In the genomic region with DNA sequence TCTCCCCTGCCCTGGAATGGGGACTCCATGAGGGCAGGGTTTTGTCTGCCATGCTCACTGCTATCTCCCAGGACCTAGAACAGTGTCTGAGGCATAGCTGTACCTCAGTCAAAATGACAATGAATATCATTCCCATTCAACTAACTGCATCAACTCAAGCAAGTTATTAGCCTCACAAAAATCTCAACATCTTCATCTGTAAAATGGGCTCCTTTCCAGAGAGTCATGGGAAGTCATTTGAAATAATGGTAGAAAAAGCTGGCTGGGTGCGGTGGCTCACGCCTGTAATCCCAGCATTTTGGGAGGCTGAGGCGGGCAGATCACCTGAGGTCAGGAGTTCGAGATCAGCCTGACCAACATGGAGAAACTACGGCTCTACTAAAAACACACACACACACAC, we compare ENCODE assay signal across 1 cellular context.
A peak's percentile ranks its signal among the peaks of the same experiment; 100 is the strongest.
TF ChIP-seq lines count a peak whose summit lies in the region.

No MANE protein-coding gene starts in this region.

TF ChIP-seq in K562, 482 proteins besides CTCF, POLR2A, EP300 and RAD21 (continues in another document):
- TF ChIP-seq RFX7 (CRISPR knock-in tag; IDR thresholded peaks at IDR 0.05) (no peak), ZNF695 (CRISPR knock-in tag; IDR thresholded peaks at IDR 0.05) (no peak), BRD9 (IDR thresholded peaks at IDR 0.05; ENCODE audit: low read depth, partially characterized antibody) (no peak), ZNF551 (CRISPR knock-in tag; IDR thresholded peaks at IDR 0.05) (no peak), GABPA (tag; conservative IDR thresholded peaks at IDR 0.05; ENCODE audit: low read depth) (no peak), TAL1 (IDR thresholded peaks at IDR 0.05) (no peak), ZNF274 (IDR thresholded peaks at IDR 0.05; ENCODE audit: borderline replicate concordance, low read depth, low read length) (no peak), NCOA4 (IDR thresholded peaks at IDR 0.05; ENCODE audit: partially characterized antibody) (no peak), ZNF239 (CRISPR knock-in tag; IDR thresholded peaks at IDR 0.05) (no peak), RBFOX2 (IDR thresholded peaks at IDR 0.05; ENCODE audit: low read depth, low read length) (no peak), POLR3G (IDR thresholded peaks at IDR 0.05; ENCODE audit: extremely low read depth, insufficient read length, insufficient replicate concordance) (no peak), KDM4B (IDR thresholded peaks at IDR 0.05; ENCODE audit: borderline replicate concordance in 2 of 2, low read depth in 1 of 2) (no peak), SP2 (IDR thresholded peaks at IDR 0.05; ENCODE audit: extremely low read depth, low read depth, low read length, poor library complexity, severe bottlenecking) (no peak), SREBF2 (CRISPR knock-in tag; IDR thresholded peaks at IDR 0.05) (no peak), GTF2F1 (IDR thresholded peaks at IDR 0.05; ENCODE audit: low read depth, low read length) (no peak), SLC30A9 (CRISPR knock-in tag; IDR thresholded peaks at IDR 0.05) (no peak), PHF8 (IDR thresholded peaks at IDR 0.05; ENCODE audit: borderline replicate concordance, low read length) (no peak), FOS (IDR thresholded peaks at IDR 0.05; ENCODE audit: extremely low read depth, insufficient read length) (no peak), TEAD1 (CRISPR knock-in tag; IDR thresholded peaks at IDR 0.05) (no peak), ZNF316 (IDR thresholded peaks at IDR 0.05) (0 out of 2 replicates have a peak, but pooled peaks have one; percentile 36), GABPB1 (CRISPR knock-in tag; IDR thresholded peaks at IDR 0.05) (no peak), CHD4 (IDR thresholded peaks at IDR 0.05; ENCODE audit: insufficient read depth, insufficient replicate concordance, low read depth, low read length, poor library complexity, severe bottlenecking) (peak; percentile 29), ZFP1 (CRISPR knock-in tag; IDR thresholded peaks at IDR 0.05) (no peak), BCOR (IDR thresholded peaks at IDR 0.05) (peak; percentile 95), ZNF140 (CRISPR knock-in tag; IDR thresholded peaks at IDR 0.05) (no peak), U2AF2 (optimal IDR thresholded peaks at IDR 0.05; ENCODE audit: low read depth, low read length) (no peak), TCF3 (CRISPR knock-in tag; IDR thresholded peaks at IDR 0.05) (no peak), HDAC1 (IDR thresholded peaks at IDR 0.05) (0 out of 4 replicates have a peak, but pooled peaks of 1 of the 2 experiments have one; percentile 25), ZNF263 (CRISPR knock-in tag; IDR thresholded peaks at IDR 0.05; ENCODE audit: borderline replicate concordance) (no peak), ZNF584 (CRISPR knock-in tag; IDR thresholded peaks at IDR 0.05; ENCODE audit: low read depth) (no peak), NFXL1 (CRISPR knock-in tag; IDR thresholded peaks at IDR 0.05) (no peak), ETS2 (tag; IDR thresholded peaks at IDR 0.05; ENCODE audit: borderline replicate concordance, poor library complexity, severe bottlenecking) (no peak), CBX1 (IDR thresholded peaks at IDR 0.05; ENCODE audit: low read depth) (0 out of 2 replicates have a peak, but pooled peaks have one; percentile 22), JUNB (CRISPR knock-in tag; conservative IDR thresholded peaks at IDR 0.05) (no peak), PHTF2 (CRISPR knock-in tag; IDR thresholded peaks at IDR 0.05) (no peak), CCAR2 (IDR thresholded peaks at IDR 0.05; ENCODE audit: low read depth, low read length) (no peak), RCOR1 (IDR thresholded peaks at IDR 0.05; ENCODE audit: borderline replicate concordance in 1 of 2, low read depth in 2 of 2, low read length in 2 of 2) (0 out of 4 replicates have a peak, but pooled peaks of 1 of the 2 experiments have one; percentile 5), MEF2D (tag; conservative IDR thresholded peaks at IDR 0.05; ENCODE audit: low read depth) (no peak), NCOR1 (IDR thresholded peaks at IDR 0.05) (no peak)
- TF ChIP-seq, protein P1, sequence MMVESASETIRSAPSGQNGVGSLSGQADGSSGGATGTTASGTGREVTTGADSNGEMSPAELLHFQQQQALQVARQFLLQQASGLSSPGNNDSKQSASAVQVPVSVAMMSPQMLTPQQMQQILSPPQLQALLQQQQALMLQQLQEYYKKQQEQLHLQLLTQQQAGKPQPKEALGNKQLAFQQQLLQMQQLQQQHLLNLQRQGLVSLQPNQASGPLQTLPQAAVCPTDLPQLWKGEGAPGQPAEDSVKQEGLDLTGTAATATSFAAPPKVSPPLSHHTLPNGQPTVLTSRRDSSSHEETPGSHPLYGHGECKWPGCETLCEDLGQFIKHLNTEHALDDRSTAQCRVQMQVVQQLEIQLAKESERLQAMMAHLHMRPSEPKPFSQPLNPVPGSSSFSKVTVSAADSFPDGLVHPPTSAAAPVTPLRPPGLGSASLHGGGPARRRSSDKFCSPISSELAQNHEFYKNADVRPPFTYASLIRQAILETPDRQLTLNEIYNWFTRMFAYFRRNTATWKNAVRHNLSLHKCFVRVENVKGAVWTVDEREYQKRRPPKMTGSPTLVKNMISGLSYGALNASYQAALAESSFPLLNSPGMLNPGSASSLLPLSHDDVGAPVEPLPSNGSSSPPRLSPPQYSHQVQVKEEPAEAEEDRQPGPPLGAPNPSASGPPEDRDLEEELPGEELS (CRISPR knock-in tag; IDR thresholded peaks at IDR 0.05; ENCODE audit: borderline replicate concordance) = no peak
- TF ChIP-seq, protein P2, sequence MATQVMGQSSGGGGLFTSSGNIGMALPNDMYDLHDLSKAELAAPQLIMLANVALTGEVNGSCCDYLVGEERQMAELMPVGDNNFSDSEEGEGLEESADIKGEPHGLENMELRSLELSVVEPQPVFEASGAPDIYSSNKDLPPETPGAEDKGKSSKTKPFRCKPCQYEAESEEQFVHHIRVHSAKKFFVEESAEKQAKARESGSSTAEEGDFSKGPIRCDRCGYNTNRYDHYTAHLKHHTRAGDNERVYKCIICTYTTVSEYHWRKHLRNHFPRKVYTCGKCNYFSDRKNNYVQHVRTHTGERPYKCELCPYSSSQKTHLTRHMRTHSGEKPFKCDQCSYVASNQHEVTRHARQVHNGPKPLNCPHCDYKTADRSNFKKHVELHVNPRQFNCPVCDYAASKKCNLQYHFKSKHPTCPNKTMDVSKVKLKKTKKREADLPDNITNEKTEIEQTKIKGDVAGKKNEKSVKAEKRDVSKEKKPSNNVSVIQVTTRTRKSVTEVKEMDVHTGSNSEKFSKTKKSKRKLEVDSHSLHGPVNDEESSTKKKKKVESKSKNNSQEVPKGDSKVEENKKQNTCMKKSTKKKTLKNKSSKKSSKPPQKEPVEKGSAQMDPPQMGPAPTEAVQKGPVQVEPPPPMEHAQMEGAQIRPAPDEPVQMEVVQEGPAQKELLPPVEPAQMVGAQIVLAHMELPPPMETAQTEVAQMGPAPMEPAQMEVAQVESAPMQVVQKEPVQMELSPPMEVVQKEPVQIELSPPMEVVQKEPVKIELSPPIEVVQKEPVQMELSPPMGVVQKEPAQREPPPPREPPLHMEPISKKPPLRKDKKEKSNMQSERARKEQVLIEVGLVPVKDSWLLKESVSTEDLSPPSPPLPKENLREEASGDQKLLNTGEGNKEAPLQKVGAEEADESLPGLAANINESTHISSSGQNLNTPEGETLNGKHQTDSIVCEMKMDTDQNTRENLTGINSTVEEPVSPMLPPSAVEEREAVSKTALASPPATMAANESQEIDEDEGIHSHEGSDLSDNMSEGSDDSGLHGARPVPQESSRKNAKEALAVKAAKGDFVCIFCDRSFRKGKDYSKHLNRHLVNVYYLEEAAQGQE (CRISPR knock-in tag; IDR thresholded peaks at IDR 0.05; ENCODE audit: low read depth) = no peak
- TF ChIP-seq, protein P3, sequence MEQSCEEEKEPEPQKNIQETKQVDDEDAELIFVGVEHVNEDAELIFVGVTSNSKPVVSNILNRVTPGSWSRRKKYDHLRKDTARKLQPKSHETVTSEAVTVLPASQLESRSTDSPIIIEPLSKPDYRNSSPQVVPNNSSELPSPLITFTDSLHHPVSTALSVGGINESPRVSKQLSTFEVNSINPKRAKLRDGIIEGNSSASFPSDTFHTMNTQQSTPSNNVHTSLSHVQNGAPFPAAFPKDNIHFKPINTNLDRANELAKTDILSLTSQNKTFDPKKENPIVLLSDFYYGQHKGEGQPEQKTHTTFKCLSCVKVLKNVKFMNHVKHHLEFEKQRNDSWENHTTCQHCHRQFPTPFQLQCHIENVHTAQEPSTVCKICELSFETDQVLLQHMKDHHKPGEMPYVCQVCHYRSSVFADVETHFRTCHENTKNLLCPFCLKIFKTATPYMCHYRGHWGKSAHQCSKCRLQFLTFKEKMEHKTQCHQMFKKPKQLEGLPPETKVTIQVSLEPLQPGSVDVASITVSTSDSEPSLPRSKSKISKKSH (CRISPR knock-in tag; IDR thresholded peaks at IDR 0.05) = no peak
- TF ChIP-seq, protein P4, sequence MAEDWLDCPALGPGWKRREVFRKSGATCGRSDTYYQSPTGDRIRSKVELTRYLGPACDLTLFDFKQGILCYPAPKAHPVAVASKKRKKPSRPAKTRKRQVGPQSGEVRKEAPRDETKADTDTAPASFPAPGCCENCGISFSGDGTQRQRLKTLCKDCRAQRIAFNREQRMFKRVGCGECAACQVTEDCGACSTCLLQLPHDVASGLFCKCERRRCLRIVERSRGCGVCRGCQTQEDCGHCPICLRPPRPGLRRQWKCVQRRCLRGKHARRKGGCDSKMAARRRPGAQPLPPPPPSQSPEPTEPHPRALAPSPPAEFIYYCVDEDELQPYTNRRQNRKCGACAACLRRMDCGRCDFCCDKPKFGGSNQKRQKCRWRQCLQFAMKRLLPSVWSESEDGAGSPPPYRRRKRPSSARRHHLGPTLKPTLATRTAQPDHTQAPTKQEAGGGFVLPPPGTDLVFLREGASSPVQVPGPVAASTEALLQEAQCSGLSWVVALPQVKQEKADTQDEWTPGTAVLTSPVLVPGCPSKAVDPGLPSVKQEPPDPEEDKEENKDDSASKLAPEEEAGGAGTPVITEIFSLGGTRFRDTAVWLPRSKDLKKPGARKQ (CRISPR knock-in tag; IDR thresholded peaks at IDR 0.05) = no peak
- TF ChIP-seq, protein P5, sequence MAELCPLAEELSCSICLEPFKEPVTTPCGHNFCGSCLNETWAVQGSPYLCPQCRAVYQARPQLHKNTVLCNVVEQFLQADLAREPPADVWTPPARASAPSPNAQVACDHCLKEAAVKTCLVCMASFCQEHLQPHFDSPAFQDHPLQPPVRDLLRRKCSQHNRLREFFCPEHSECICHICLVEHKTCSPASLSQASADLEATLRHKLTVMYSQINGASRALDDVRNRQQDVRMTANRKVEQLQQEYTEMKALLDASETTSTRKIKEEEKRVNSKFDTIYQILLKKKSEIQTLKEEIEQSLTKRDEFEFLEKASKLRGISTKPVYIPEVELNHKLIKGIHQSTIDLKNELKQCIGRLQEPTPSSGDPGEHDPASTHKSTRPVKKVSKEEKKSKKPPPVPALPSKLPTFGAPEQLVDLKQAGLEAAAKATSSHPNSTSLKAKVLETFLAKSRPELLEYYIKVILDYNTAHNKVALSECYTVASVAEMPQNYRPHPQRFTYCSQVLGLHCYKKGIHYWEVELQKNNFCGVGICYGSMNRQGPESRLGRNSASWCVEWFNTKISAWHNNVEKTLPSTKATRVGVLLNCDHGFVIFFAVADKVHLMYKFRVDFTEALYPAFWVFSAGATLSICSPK (IDR thresholded peaks at IDR 0.05; ENCODE audit: borderline replicate concordance) = no peak
- TF ChIP-seq, protein P6, sequence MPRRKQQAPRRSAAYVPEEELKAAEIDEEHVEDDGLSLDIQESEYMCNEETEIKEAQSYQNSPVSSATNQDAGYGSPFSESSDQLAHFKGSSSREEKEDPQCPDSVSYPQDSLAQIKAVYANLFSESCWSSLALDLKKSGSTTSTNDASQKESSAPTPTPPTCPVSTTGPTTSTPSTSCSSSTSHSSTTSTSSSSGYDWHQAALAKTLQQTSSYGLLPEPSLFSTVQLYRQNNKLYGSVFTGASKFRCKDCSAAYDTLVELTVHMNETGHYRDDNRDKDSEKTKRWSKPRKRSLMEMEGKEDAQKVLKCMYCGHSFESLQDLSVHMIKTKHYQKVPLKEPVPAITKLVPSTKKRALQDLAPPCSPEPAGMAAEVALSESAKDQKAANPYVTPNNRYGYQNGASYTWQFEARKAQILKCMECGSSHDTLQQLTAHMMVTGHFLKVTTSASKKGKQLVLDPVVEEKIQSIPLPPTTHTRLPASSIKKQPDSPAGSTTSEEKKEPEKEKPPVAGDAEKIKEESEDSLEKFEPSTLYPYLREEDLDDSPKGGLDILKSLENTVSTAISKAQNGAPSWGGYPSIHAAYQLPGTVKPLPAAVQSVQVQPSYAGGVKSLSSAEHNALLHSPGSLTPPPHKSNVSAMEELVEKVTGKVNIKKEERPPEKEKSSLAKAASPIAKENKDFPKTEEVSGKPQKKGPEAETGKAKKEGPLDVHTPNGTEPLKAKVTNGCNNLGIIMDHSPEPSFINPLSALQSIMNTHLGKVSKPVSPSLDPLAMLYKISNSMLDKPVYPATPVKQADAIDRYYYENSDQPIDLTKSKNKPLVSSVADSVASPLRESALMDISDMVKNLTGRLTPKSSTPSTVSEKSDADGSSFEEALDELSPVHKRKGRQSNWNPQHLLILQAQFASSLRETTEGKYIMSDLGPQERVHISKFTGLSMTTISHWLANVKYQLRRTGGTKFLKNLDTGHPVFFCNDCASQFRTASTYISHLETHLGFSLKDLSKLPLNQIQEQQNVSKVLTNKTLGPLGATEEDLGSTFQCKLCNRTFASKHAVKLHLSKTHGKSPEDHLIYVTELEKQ (CRISPR knock-in tag; IDR thresholded peaks at IDR 0.05) = no peak
- TF ChIP-seq, protein P7, sequence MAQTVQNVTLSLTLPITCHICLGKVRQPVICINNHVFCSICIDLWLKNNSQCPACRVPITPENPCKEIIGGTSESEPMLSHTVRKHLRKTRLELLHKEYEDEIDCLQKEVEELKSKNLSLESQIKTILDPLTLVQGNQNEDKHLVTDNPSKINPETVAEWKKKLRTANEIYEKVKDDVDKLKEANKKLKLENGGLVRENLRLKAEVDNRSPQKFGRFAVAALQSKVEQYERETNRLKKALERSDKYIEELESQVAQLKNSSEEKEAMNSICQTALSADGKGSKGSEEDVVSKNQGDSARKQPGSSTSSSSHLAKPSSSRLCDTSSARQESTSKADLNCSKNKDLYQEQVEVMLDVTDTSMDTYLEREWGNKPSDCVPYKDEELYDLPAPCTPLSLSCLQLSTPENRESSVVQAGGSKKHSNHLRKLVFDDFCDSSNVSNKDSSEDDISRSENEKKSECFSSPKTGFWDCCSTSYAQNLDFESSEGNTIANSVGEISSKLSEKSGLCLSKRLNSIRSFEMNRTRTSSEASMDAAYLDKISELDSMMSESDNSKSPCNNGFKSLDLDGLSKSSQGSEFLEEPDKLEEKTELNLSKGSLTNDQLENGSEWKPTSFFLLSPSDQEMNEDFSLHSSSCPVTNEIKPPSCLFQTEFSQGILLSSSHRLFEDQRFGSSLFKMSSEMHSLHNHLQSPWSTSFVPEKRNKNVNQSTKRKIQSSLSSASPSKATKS (CRISPR knock-in tag; IDR thresholded peaks at IDR 0.05) = no peak
